Comparison of ENCODE assay signal across 1 cellular context in the genomic region with DNA sequence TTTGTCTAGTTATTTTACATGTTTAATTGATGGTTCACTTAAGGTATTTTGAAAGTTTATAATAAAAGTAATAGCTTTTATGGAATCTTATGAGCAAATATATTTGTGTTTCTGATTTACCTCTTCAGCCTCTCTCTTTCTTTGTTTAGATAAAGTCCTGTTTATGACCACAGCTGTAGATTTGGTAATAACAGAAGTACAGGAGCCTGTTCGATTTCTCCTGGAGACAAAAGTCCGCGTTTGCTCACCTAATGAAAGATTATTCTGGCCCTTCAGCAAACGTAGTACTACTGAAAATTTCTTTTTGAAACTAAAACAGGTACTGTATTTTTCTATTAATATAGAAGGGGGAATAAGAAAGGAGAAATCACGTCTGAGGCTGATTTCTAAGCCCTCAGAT.
A peak's percentile ranks its signal among the peaks of the same experiment; 100 is the strongest.
TF ChIP-seq lines count a peak whose summit lies in the region.

No MANE protein-coding gene starts in this region.

TF ChIP-seq in HepG2, 621 proteins besides CTCF, POLR2A, EP300 and RAD21 (continued from another document):
- TF ChIP-seq, protein P1, sequence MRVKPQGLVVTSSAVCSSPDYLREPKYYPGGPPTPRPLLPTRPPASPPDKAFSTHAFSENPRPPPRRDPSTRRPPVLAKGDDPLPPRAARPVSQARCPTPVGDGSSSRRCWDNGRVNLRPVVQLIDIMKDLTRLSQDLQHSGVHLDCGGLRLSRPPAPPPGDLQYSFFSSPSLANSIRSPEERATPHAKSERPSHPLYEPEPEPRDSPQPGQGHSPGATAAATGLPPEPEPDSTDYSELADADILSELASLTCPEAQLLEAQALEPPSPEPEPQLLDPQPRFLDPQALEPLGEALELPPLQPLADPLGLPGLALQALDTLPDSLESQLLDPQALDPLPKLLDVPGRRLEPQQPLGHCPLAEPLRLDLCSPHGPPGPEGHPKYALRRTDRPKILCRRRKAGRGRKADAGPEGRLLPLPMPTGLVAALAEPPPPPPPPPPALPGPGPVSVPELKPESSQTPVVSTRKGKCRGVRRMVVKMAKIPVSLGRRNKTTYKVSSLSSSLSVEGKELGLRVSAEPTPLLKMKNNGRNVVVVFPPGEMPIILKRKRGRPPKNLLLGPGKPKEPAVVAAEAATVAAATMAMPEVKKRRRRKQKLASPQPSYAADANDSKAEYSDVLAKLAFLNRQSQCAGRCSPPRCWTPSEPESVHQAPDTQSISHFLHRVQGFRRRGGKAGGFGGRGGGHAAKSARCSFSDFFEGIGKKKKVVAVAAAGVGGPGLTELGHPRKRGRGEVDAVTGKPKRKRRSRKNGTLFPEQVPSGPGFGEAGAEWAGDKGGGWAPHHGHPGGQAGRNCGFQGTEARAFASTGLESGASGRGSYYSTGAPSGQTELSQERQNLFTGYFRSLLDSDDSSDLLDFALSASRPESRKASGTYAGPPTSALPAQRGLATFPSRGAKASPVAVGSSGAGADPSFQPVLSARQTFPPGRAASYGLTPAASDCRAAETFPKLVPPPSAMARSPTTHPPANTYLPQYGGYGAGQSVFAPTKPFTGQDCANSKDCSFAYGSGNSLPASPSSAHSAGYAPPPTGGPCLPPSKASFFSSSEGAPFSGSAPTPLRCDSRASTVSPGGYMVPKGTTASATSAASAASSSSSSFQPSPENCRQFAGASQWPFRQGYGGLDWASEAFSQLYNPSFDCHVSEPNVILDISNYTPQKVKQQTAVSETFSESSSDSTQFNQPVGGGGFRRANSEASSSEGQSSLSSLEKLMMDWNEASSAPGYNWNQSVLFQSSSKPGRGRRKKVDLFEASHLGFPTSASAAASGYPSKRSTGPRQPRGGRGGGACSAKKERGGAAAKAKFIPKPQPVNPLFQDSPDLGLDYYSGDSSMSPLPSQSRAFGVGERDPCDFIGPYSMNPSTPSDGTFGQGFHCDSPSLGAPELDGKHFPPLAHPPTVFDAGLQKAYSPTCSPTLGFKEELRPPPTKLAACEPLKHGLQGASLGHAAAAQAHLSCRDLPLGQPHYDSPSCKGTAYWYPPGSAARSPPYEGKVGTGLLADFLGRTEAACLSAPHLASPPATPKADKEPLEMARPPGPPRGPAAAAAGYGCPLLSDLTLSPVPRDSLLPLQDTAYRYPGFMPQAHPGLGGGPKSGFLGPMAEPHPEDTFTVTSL (CRISPR knock-in tag; IDR thresholded peaks at IDR 0.05; ENCODE audit: borderline replicate concordance), result no peak
- no peak for TF ChIP-seq XRCC5 (optimal IDR thresholded peaks at IDR 0.05; ENCODE audit: low read length)
- no peak for TF ChIP-seq ZNF878 (CRISPR knock-in tag; IDR thresholded peaks at IDR 0.05)
- TF ChIP-seq IRX3 (CRISPR knock-in tag; IDR thresholded peaks at IDR 0.05; ENCODE audit: borderline replicate concordance, low read depth), result no peak
- TF ChIP-seq POLR2AphosphoS5 (IDR thresholded peaks at IDR 0.05; ENCODE audit: low read depth, low read length), result no peak
- TF ChIP-seq ZNF350 (CRISPR knock-in tag; IDR thresholded peaks at IDR 0.05; ENCODE audit: borderline replicate concordance, low read depth), result no peak
- TF ChIP-seq FOXP1 (IDR thresholded peaks at IDR 0.05), result no peak
- peak; percentile 28; the same call in 1 of the 2 replicates for TF ChIP-seq FOXP1 (CRISPR knock-in tag; IDR thresholded peaks at IDR 0.05)
- TF ChIP-seq ZSCAN9 (CRISPR knock-in tag; IDR thresholded peaks at IDR 0.05; ENCODE audit: borderline replicate concordance), result no peak
- no peak for TF ChIP-seq UBTF (CRISPR knock-in tag; IDR thresholded peaks at IDR 0.05)
- TF ChIP-seq ZNF317 (CRISPR knock-in tag; IDR thresholded peaks at IDR 0.05), result no peak
- TF ChIP-seq, protein P2, sequence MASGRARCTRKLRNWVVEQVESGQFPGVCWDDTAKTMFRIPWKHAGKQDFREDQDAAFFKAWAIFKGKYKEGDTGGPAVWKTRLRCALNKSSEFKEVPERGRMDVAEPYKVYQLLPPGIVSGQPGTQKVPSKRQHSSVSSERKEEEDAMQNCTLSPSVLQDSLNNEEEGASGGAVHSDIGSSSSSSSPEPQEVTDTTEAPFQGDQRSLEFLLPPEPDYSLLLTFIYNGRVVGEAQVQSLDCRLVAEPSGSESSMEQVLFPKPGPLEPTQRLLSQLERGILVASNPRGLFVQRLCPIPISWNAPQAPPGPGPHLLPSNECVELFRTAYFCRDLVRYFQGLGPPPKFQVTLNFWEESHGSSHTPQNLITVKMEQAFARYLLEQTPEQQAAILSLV (CRISPR knock-in tag; IDR thresholded peaks at IDR 0.05; ENCODE audit: borderline replicate concordance), result no peak
- TF ChIP-seq, protein P3, sequence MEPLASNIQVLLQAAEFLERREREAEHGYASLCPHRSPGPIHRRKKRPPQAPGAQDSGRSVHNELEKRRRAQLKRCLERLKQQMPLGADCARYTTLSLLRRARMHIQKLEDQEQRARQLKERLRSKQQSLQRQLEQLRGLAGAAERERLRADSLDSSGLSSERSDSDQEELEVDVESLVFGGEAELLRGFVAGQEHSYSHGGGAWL (CRISPR knock-in tag; IDR thresholded peaks at IDR 0.05), result no peak
